ENCODE assay signal across 2 cellular contexts in the genomic region with DNA sequence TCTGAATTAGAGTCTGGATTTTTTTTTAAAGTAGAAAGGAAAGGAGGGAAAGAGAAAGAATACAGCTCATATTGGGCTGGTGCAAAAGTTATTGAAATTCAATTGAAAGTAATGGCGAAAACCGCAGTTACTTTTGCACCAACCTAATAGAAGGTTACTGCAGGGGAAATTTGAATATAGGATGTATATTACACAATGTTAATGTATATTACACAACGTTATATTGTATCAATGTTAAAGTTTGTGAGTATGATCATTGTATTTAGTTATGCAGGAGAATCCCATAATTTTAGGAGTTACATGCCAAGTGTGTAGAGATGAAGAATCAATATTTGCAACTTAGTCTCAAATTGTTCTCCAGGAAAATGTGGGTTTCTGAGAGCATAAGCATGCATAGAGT.
TF ChIP-seq lines count a peak whose summit lies in the region.

No MANE protein-coding gene starts in this region.

TF ChIP-seq in HepG2, 621 proteins besides CTCF, POLR2A, EP300 and RAD21:
- TF ChIP-seq ZNF143 (CRISPR knock-in tag; IDR thresholded peaks at IDR 0.05): no peak
- no peak for TF ChIP-seq RXRA (CRISPR knock-in tag; IDR thresholded peaks at IDR 0.05)
- no peak for TF ChIP-seq KAT7 (CRISPR knock-in tag; IDR thresholded peaks at IDR 0.05; ENCODE audit: borderline replicate concordance)
- TF ChIP-seq, protein P1, sequence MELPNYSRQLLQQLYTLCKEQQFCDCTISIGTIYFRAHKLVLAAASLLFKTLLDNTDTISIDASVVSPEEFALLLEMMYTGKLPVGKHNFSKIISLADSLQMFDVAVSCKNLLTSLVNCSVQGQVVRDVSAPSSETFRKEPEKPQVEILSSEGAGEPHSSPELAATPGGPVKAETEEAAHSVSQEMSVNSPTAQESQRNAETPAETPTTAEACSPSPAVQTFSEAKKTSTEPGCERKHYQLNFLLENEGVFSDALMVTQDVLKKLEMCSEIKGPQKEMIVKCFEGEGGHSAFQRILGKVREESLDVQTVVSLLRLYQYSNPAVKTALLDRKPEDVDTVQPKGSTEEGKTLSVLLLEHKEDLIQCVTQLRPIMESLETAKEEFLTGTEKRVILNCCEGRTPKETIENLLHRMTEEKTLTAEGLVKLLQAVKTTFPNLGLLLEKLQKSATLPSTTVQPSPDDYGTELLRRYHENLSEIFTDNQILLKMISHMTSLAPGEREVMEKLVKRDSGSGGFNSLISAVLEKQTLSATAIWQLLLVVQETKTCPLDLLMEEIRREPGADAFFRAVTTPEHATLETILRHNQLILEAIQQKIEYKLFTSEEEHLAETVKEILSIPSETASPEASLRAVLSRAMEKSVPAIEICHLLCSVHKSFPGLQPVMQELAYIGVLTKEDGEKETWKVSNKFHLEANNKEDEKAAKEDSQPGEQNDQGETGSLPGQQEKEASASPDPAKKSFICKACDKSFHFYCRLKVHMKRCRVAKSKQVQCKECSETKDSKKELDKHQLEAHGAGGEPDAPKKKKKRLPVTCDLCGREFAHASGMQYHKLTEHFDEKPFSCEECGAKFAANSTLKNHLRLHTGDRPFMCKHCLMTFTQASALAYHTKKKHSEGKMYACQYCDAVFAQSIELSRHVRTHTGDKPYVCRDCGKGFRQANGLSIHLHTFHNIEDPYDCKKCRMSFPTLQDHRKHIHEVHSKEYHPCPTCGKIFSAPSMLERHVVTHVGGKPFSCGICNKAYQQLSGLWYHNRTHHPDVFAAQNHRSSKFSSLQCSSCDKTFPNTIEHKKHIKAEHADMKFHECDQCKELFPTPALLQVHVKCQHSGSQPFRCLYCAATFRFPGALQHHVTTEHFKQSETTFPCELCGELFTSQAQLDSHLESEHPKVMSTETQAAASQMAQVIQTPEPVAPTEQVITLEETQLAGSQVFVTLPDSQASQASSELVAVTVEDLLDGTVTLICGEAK (IDR thresholded peaks at IDR 0.05): peak; percentile 17; the same call in 1 of the 2 replicates
- TF ChIP-seq, protein P1 (CRISPR knock-in tag; IDR thresholded peaks at IDR 0.05): no peak
- TF ChIP-seq SMC3 (IDR thresholded peaks at IDR 0.05; ENCODE audit: low read length): no peak
- TF ChIP-seq HDAC2 (CRISPR knock-in tag; IDR thresholded peaks at IDR 0.05): no peak
- peak; percentile 53; the same call in 1 of the 2 replicates for TF ChIP-seq CEBPB (IDR thresholded peaks at IDR 0.05; ENCODE audit: borderline replicate concordance, low read depth, low read length)
- no peak for TF ChIP-seq STAG1 (CRISPR knock-in tag; IDR thresholded peaks at IDR 0.05)
TF ChIP-seq in HepG2: peak in this region for 2.

TF ChIP-seq in K562, 482 proteins besides CTCF, POLR2A, EP300 and RAD21:
- TF ChIP-seq CEBPB (tag; IDR thresholded peaks at IDR 0.05): peak; percentile 62
- TF ChIP-seq, protein P2, sequence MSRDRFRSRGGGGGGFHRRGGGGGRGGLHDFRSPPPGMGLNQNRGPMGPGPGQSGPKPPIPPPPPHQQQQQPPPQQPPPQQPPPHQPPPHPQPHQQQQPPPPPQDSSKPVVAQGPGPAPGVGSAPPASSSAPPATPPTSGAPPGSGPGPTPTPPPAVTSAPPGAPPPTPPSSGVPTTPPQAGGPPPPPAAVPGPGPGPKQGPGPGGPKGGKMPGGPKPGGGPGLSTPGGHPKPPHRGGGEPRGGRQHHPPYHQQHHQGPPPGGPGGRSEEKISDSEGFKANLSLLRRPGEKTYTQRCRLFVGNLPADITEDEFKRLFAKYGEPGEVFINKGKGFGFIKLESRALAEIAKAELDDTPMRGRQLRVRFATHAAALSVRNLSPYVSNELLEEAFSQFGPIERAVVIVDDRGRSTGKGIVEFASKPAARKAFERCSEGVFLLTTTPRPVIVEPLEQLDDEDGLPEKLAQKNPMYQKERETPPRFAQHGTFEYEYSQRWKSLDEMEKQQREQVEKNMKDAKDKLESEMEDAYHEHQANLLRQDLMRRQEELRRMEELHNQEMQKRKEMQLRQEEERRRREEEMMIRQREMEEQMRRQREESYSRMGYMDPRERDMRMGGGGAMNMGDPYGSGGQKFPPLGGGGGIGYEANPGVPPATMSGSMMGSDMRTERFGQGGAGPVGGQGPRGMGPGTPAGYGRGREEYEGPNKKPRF (IDR thresholded peaks at IDR 0.05; ENCODE audit: low read depth, low read length): no peak
- TF ChIP-seq ZNF347 (CRISPR knock-in tag; IDR thresholded peaks at IDR 0.05; ENCODE audit: low read depth): no peak
- TF ChIP-seq, protein P3, sequence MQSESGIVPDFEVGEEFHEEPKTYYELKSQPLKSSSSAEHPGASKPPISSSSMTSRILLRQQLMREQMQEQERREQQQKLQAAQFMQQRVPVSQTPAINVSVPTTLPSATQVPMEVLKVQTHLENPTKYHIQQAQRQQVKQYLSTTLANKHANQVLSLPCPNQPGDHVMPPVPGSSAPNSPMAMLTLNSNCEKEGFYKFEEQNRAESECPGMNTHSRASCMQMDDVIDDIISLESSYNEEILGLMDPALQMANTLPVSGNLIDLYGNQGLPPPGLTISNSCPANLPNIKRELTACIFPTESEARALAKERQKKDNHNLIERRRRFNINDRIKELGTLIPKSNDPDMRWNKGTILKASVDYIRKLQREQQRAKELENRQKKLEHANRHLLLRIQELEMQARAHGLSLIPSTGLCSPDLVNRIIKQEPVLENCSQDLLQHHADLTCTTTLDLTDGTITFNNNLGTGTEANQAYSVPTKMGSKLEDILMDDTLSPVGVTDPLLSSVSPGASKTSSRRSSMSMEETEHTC (IDR thresholded peaks at IDR 0.05): no peak
- no peak for TF ChIP-seq RUNX1 (IDR thresholded peaks at IDR 0.05; ENCODE audit: low read depth)
- TF ChIP-seq CEBPG (CRISPR knock-in tag; IDR thresholded peaks at IDR 0.05): no peak
- peak in 1 of 2 experiments; percentile 18; a peak in 1 of 4 replicates for TF ChIP-seq CEBPG (tag; conservative IDR thresholded peaks at IDR 0.05 in 1 of 2, IDR thresholded peaks at IDR 0.05 in 1 of 2)
